In genomic region chr14:94043756-94044475, GRCh38 we compare ENCODE assay signal across 1 cellular context.
TF ChIP-seq lines count a peak whose summit lies in the region.

No MANE protein-coding gene starts in this region.

TF ChIP-seq in IMR-90, 13 proteins besides CTCF, POLR2A, EP300 and RAD21:
- TF ChIP-seq ELK1 (IDR thresholded peaks at IDR 0.05; ENCODE audit: borderline replicate concordance, low read depth, low read length) (no peak), BHLHE40 (IDR thresholded peaks at IDR 0.05; ENCODE audit: low read depth, low read length) (no peak), RFX5 (IDR thresholded peaks at IDR 0.05; ENCODE audit: low read depth, low read length) (no peak), MAZ (IDR thresholded peaks at IDR 0.05; ENCODE audit: borderline replicate concordance, low read depth, low read length) (no peak), FOS (IDR thresholded peaks at IDR 0.05; ENCODE audit: low read depth, low read length) (no peak), CEBPB (IDR thresholded peaks at IDR 0.05; ENCODE audit: low read depth, low read length) (no peak), SMC3 (IDR thresholded peaks at IDR 0.05; ENCODE audit: low read depth, low read length) (no peak), USF2 (IDR thresholded peaks at IDR 0.05; ENCODE audit: low read depth, low read length) (no peak), MXI1 (IDR thresholded peaks at IDR 0.05; ENCODE audit: borderline replicate concordance, low read depth, low read length) (no peak), CHD1 (IDR thresholded peaks at IDR 0.05; ENCODE audit: low read depth, low read length) (no peak), NFE2L2 (IDR thresholded peaks at IDR 0.05; ENCODE audit: low read depth, low read length) (no peak), RCOR1 (IDR thresholded peaks at IDR 0.05; ENCODE audit: insufficient replicate concordance, low read length) (no peak), MAFK (IDR thresholded peaks at IDR 0.05; ENCODE audit: low read depth, low read length) (no peak)
